Comparison of ENCODE assay signal across 1 cellular context in the genomic region with DNA sequence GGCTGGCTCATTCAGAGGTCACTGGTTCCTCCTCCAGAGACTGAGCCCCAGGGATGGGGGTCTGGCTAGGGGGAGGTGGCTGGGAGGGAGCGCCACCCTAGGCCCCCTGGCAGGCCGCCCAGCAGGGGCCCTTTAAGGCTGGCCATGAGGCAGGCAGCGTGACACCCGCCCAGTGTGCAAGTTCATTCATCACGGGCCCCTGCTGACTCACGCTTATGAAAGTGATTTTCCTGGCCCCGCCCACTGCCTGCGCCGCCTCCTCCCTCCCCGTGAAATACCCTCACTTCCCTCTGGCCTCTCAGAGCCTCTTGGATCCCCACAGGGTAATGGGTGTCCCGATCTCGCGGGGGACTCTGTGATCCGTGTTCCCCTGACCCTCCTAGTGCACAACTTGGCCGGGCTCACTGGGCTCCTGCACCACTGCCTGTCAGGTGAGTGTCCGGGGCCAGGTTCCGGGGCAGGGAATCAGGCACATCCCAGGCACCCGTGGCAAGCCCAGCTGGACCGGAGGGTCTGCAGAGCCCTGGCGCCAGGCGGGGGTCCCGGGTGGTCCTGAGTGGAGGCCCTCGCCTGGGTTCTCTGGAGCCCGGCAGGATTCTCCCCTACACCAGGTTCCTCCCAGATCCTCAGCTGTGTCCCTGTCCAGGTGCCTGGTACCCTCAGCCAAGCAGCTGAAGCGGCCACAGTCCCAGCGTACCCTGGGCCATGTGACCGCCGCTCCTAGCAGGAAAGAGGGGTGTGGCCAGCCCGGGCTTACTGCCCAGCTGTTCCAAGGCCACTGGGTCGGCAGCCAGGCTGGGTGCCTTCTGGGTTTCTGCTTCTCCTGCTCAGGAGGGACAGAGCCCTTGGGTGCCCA.
TF ChIP-seq lines count a peak whose summit lies in the region.

TSS of gene OSGIN1 (plus strand) at position 301 of the 856 bp plus-strand sequence. CDS start 4,432 bp downstream, outside the sequence.

TF ChIP-seq in WTC11, 78 proteins besides CTCF, POLR2A, EP300 and RAD21 (continued from another document):
- TF ChIP-seq, protein P1, sequence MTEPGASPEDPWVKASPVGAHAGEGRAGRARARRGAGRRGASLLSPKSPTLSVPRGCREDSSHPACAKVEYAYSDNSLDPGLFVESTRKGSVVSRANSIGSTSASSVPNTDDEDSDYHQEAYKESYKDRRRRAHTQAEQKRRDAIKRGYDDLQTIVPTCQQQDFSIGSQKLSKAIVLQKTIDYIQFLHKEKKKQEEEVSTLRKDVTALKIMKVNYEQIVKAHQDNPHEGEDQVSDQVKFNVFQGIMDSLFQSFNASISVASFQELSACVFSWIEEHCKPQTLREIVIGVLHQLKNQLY (CRISPR knock-in tag; IDR thresholded peaks at IDR 0.05): no peak
